14 cellular contexts compared by ENCODE assay signal in genomic region chr18:48835119-48835518, GRCh38.
DNase-seq lines count a peak whose midpoint lies in the region; ATAC-seq and TF ChIP-seq lines count a peak whose summit lies in the region.
"Had no signal": no experiment of that assay in that cellular context is flagged by ENCODE, and none has a peak within 500 bp of the region (broad histone marks: within the 10 kb centered on the region; RNA-seq: fewer than 3 reads in every experiment).

No MANE protein-coding gene starts in this region.

- H3K4me2 ChIP-seq in Karpas-422 (ENCODE audit: low read depth, low read length, poor library complexity, severe bottlenecking) (no peak overlapping the region), mesendoderm (ENCODE audit: low read length) (no peak overlapping the region)

- H3K9me3 Mint-ChIP-seq in activated T-helper 2 cell treated with anti-CD3 and anti-CD28 coated beads, Interferon-gamma antibody, Interleukin-2, Interleukin-4, amounts not matched to agents 10 μg/mL and 5 μg/mL and 100 μg/mL, durations not matched to agents 14 hours and 24 hours and 36 hours, result no peaks in the 10 kb centered on the region

- H3K18ac ChIP-seq in mesendoderm (ENCODE audit: low read length), result no peak overlapping the region

- peak overlapping the region; percentile 98 for H3K27ac Mint-ChIP-seq in activated T-helper 2 cell treated with anti-CD3 and anti-CD28 coated beads, Interferon-gamma antibody, Interleukin-2, Interleukin-4, amounts not matched to agents 10 μg/mL and 5 μg/mL and 100 μg/mL, durations not matched to agents 14 hours and 24 hours and 36 hours

- H3K27me3 Mint-ChIP-seq in activated T-helper 2 cell treated with anti-CD3 and anti-CD28 coated beads, Interferon-gamma antibody, Interleukin-2, Interleukin-4, amounts not matched to agents 10 μg/mL and 5 μg/mL and 100 μg/mL, durations not matched to agents 14 hours and 24 hours and 36 hours (ENCODE audit: low read depth), result no peaks in the 10 kb centered on the region

- no CpG with 5 or more reads among the region's 3 CpGs for WGBS in mesendoderm (ENCODE audit: extremely low coverage, insufficient coverage, low lambda C conversion rate)
- WGBS in psoas muscle, 3 donors, result 84 to 86% (median 86%) methylated on average over 3 of the region's 3 CpGs

- H3K4me3 ChIP-seq in AG04450 (ENCODE audit: low read depth, low read length), result no peak overlapping the region
- H3K4me3 ChIP-seq in Karpas-422 (ENCODE audit: low read length), result no peak overlapping the region
- no peak overlapping the region for H3K4me3 ChIP-seq in mesendoderm (ENCODE audit: low read length)
- H3K4me3 ChIP-seq in psoas muscle, result no peak overlapping the region
- H3K4me3 ChIP-seq: gastroesophageal sphincter, tibial nerve had no signal

- H2BK5ac ChIP-seq in mesendoderm (ENCODE audit: low read length), result peak overlapping the region; percentile 27

- H3K36me3 Mint-ChIP-seq in activated T-helper 2 cell treated with anti-CD3 and anti-CD28 coated beads, Interferon-gamma antibody, Interleukin-2, Interleukin-4, amounts not matched to agents 10 μg/mL and 5 μg/mL and 100 μg/mL, durations not matched to agents 14 hours and 24 hours and 36 hours (ENCODE audit: low read depth), result peaks cover 5% of the 10 kb centered on the region

- H2BK120ac ChIP-seq in mesendoderm (ENCODE audit: low read depth, low read length), result no peak overlapping the region

- H4K5ac ChIP-seq in mesendoderm (ENCODE audit: low read length), result no peak overlapping the region

- H3K27me3 ChIP-seq in AG04450 (ENCODE audit: control insufficient read depth, insufficient read depth, low read length) (no peaks in the 10 kb centered on the region), Karpas-422 (ENCODE audit: low read length) (no peaks in the 10 kb centered on the region; the same call in 1 of the 2 replicates), mesendoderm (ENCODE audit: insufficient read depth, low read length, poor library complexity) (no peaks in the 10 kb centered on the region), psoas muscle (ENCODE audit: insufficient read depth in 3 of 3, low read length in 2 of 3) (no peaks in the 10 kb centered on the region)
- H3K27me3 ChIP-seq: breast epithelium, gastroesophageal sphincter, tibial nerve had no signal

- H3K4me3 Mint-ChIP-seq in activated T-helper 2 cell treated with anti-CD3 and anti-CD28 coated beads, Interferon-gamma antibody, Interleukin-2, Interleukin-4, amounts not matched to agents 10 μg/mL and 5 μg/mL and 100 μg/mL, durations not matched to agents 14 hours and 24 hours and 36 hours (ENCODE audit: low read depth), result peak overlapping the region; percentile 85

- H4K20me1 ChIP-seq in Karpas-422 (ENCODE audit: insufficient read depth, low read depth, low read length), result peaks cover 12% of the 10 kb centered on the region; the same call in 1 of the 2 replicates

- H2BK15ac ChIP-seq in mesendoderm (replicated peaks; ENCODE audit: low read depth), result no peak overlapping the region

- CTCF ChIA-PET in AG04450 (lab: Charles Lee), result no interaction called here

- no peak overlapping the region for H3K9ac ChIP-seq in Karpas-422 (ENCODE audit: low read length)
- no peak overlapping the region for H3K9ac ChIP-seq in mesendoderm (ENCODE audit: low read length)

- H3K9me2 ChIP-seq in Karpas-422 (replicated peaks; ENCODE audit: insufficient read depth, low read length), result no peaks in the 10 kb centered on the region

- no peak overlapping the region for H4K8ac ChIP-seq in mesendoderm (ENCODE audit: low read depth, low read length)

- no peak overlapping the region for H2AFZ ChIP-seq in Karpas-422 (ENCODE audit: low read length)

- DNase-seq in AG04450 (ENCODE audit: low read depth, low spot score) (no peak), Karpas-422 (peak; percentile 58), mesendoderm (no peak), NCI-H510A (lab: John Stamatoyannopoulos, UW) (no peak), psoas muscle (no peak), GOT3 (lab: John Stamatoyannopoulos, UW) (no peak)
- DNase-seq in activated T-helper 2 cell treated with anti-CD3 and anti-CD28 coated beads, Interferon-gamma antibody, Interleukin-2, Interleukin-4, amounts not matched to agents 10 μg/mL and 5 μg/mL and 100 μg/mL, durations not matched to agents 14 hours and 24 hours and 36 hours (ENCODE audit: low spot score), result no peak
- no peak for DNase-seq in effector CD8-positive, alpha-beta T cell (lab: John Stamatoyannopoulos, UW)
- DNase-seq: midbrain, NCI-H524 had no signal

- POLR2A ChIA-PET in AG04450 (lab: Yijun Ruan, JAX), result interaction anchor here (0.6 to 1.0 kb wide), 3 partner anchors 27 to 151 kb away, joined by 3 to 5 read pairs (median 4); no protein-coding TSS in a partner anchor

- no peak overlapping the region for H3K4ac ChIP-seq in mesendoderm (ENCODE audit: low read depth, low read length)

- peak overlapping the region; percentile 77 for H2AK5ac ChIP-seq in mesendoderm (ENCODE audit: low read length)

- ATAC-seq in psoas muscle, result no peak

- H3K36me3 ChIP-seq in Karpas-422 (ENCODE audit: insufficient read depth, low read length), result no peaks in the 10 kb centered on the region
- no peaks in the 10 kb centered on the region for H3K36me3 ChIP-seq in mesendoderm (ENCODE audit: control insufficient read depth, insufficient read depth, low read length)
- no peaks in the 10 kb centered on the region for H3K36me3 ChIP-seq in psoas muscle (ENCODE audit: insufficient read depth in 1 of 2, low read depth in 1 of 2)
- H3K36me3 ChIP-seq: breast epithelium, tibial nerve had no signal

- H3K27ac ChIP-seq in AG04450 (ENCODE audit: low read depth, low read length), result peak overlapping the region; percentile 82
- no peak overlapping the region for H3K27ac ChIP-seq in Karpas-422 (ENCODE audit: low read length)
- H3K27ac ChIP-seq in mesendoderm (ENCODE audit: low read depth, low read length), result peak overlapping the region; percentile 35
- no peak overlapping the region for H3K27ac ChIP-seq in psoas muscle
- H3K27ac ChIP-seq: gastroesophageal sphincter, VCaP had no signal

- peaks cover 63% of the 10 kb centered on the region for H3K4me1 Mint-ChIP-seq in activated T-helper 2 cell treated with anti-CD3 and anti-CD28 coated beads, Interferon-gamma antibody, Interleukin-2, Interleukin-4, amounts not matched to agents 10 μg/mL and 5 μg/mL and 100 μg/mL, durations not matched to agents 14 hours and 24 hours and 36 hours (ENCODE audit: low read depth)

- no peaks in the 10 kb centered on the region for H3K79me2 ChIP-seq in Karpas-422 (ENCODE audit: low read length)
- no peaks in the 10 kb centered on the region for H3K79me2 ChIP-seq in mesendoderm (ENCODE audit: control insufficient read depth, insufficient read depth, low read length)

- no peak overlapping the region for H3K23ac ChIP-seq in mesendoderm (ENCODE audit: low read length)

- TF ChIP-seq CTCF in AG04450 (IDR thresholded peaks at IDR 0.05; ENCODE audit: low read depth, low read length) (no peak), psoas muscle (IDR thresholded peaks at IDR 0.05) (no peak)

- peak overlapping the region; percentile 58 for H3K56ac ChIP-seq in mesendoderm (ENCODE audit: low read length)

- intact Hi-C loops in activated T-helper 2 cell treated with anti-CD3 and anti-CD28 coated beads, Interferon-gamma antibody, Interleukin-2, Interleukin-4, amounts not matched to agents 10 μg/mL and 5 μg/mL and 100 μg/mL, durations not matched to agents 14 hours and 24 hours and 36 hours (cut with micrococcal nuclease), result loop anchor here (2.0 to 10.0 kb wide), 2 partner anchors 58 to 110 kb away; no protein-coding TSS in a partner anchor
- intact Hi-C loops in psoas muscle (cut with DNase I), result no loop called here

- no peaks in the 10 kb centered on the region for H3K79me1 ChIP-seq in mesendoderm (ENCODE audit: low read length)

- H3K9me3 ChIP-seq in AG04450 (ENCODE audit: control insufficient read depth, insufficient read depth, low read length) (no peaks in the 10 kb centered on the region), Karpas-422 (ENCODE audit: low read length) (no peaks in the 10 kb centered on the region), psoas muscle (no peaks in the 10 kb centered on the region)
- H3K9me3 ChIP-seq: breast epithelium, gastroesophageal sphincter, tibial nerve had no signal

- H3K4me1 ChIP-seq in Karpas-422 (ENCODE audit: low read length), result peaks cover 49% of the 10 kb centered on the region
- H3K4me1 ChIP-seq in mesendoderm (ENCODE audit: control insufficient read depth, low read depth, low read length), result peaks cover 10% of the 10 kb centered on the region
- H3K4me1 ChIP-seq in psoas muscle, result peaks cover 30% of the 10 kb centered on the region

Comparison
In these comparisons a context has a peak if more than half of its experiments do, and no peak if none do; other contexts are left out.
1. H3K27ac ChIP-seq: peak in AG04450 (single experiment) and mesendoderm (single experiment); none in Karpas-422 (single experiment) and psoas muscle (single experiment).